In genomic region chr1:160584784-160585183, GRCh38 we compare ENCODE assay signal across 18 cellular contexts. TPM values are rescaled to one million over a fixed set of nuclear protein-coding genes. Genes with fewer than 3 reads are reported as not detected.
"Had no signal": no experiment of that assay in that cellular context is flagged by ENCODE, and none has a peak within 500 bp of the region (broad histone marks: within the 10 kb centered on the region; RNA-seq: fewer than 3 reads in every experiment).

No MANE protein-coding gene starts in this region.

- H3K9me3 Mint-ChIP-seq: dendritic cell treated with granulocyte-macrophage colony-stimulating factor and Interleukin-4, amounts not matched to agents 40 ng/mL and 50 ng/mL, for 4 days had no signal

- H3K27me3 ChIP-seq: brain microvascular endothelial cell had no signal

- H3K27ac ChIP-seq: brain microvascular endothelial cell had no signal

- DNase-seq: activated CD4-positive, alpha-beta T cell treated with anti-CD3 and anti-CD28 coated beads, Interleukin-2, amount 50 U/mL, for 48 hours; activated CD4-positive, CD25-positive, alpha-beta regulatory T cell treated with anti-CD3 and anti-CD28 coated beads, Interleukin-2, amount 50 U/mL, for 72 hours; activated naive CD4-positive, alpha-beta T cell treated with Interleukin-2 at 50 U/mL for 16 hours; anterior cingulate cortex; brain microvascular endothelial cell; effector memory CD4-positive, alpha-beta T cell; foreskin melanocyte; nucleus accumbens; posterior cingulate gyrus; stimulated activated CD4-positive, alpha-beta T cell treated with anti-CD3 and anti-CD28 coated beads, Interleukin-15, amount 100 ng/mL, for 24 hours; stimulated activated CD4-positive, alpha-beta T cell treated with anti-CD3 and anti-CD28 coated beads, Interleukin-4, amount 100 ng/mL, for 1 hour; stimulated activated naive CD4-positive, alpha-beta T cell treated with Interleukin-2 at 50 U/mL for 16 hours; T1000 had no signal

- H3K4me3 Mint-ChIP-seq: dendritic cell treated with granulocyte-macrophage colony-stimulating factor and Interleukin-4, amounts not matched to agents 40 ng/mL and 50 ng/mL, for 4 days; nephron; type B pancreatic cell had no signal

- H3K36me3 Mint-ChIP-seq: type B pancreatic cell had no signal

- H3K4me1 Mint-ChIP-seq: nephron had no signal

- H3K27ac Mint-ChIP-seq: dendritic cell treated with granulocyte-macrophage colony-stimulating factor and Interleukin-4, amounts not matched to agents 40 ng/mL and 50 ng/mL, for 4 days; nephron; type B pancreatic cell had no signal

- H3K27me3 Mint-ChIP-seq: dendritic cell treated with granulocyte-macrophage colony-stimulating factor and Interleukin-4, amounts not matched to agents 40 ng/mL and 50 ng/mL, for 4 days had no signal

- H3K36me3 ChIP-seq: brain microvascular endothelial cell had no signal

RNA-seq across cellular contexts. Expression of gene CD84, which starts 5.5 kb away (rescaled TPM):
- total RNA-seq: fibroblast of lung, kidney epithelial cell had no signal
- polyA plus RNA-seq: fibroblast of lung had no signal
